In genomic region chr2:739759-740445, GRCh38 we compare ENCODE assay signal across 8 cellular contexts.
DNase-seq lines count a peak whose midpoint lies in the region; ATAC-seq and TF ChIP-seq lines count a peak whose summit lies in the region.
"Not testable (repeated sequence)": the region's sequence is repeated elsewhere in the genome, so short reads cannot be mapped to it uniquely, and the experiment has no call there.

No MANE protein-coding gene starts in this region.

- H3K4me1 Mint-ChIP-seq in activated CD8-positive, alpha-beta T cell treated with anti-CD3 and anti-CD28 coated beads for 36 hours (ENCODE audit: low read depth): not testable (repeated sequence)

- not testable (repeated sequence) for H3K9me3 ChIP-seq in iPS-15b (ENCODE audit: control insufficient read depth, insufficient read depth, low read length); neuron (ENCODE audit: low read length); thoracic aorta

- H3K9ac ChIP-seq in iPS-15b (ENCODE audit: low read depth, low read length): not testable (repeated sequence)

- H3K9me3 Mint-ChIP-seq in activated CD8-positive, alpha-beta T cell treated with anti-CD3 and anti-CD28 coated beads for 36 hours: not testable (repeated sequence)

- H3K27me3 ChIP-seq in iPS-15b (ENCODE audit: control insufficient read depth, insufficient read depth, low read length); neuron (ENCODE audit: insufficient read depth, low read length); thoracic aorta (replicated peaks; ENCODE audit: insufficient read depth): not testable (repeated sequence)

- intact Hi-C loops in activated CD8-positive, alpha-beta T cell treated with anti-CD3 and anti-CD28 coated beads for 36 hours (cut with micrococcal nuclease): not testable (repeated sequence)

- peak overlapping the region; percentile 53 for H3K4me3 Mint-ChIP-seq in activated CD8-positive, alpha-beta T cell treated with anti-CD3 and anti-CD28 coated beads for 36 hours

- not testable (repeated sequence) for H3K4me1 ChIP-seq in iPS-15b (ENCODE audit: control insufficient read depth, insufficient read depth, low read length)
- H3K4me1 ChIP-seq in neuron (ENCODE audit: insufficient read depth, low read length): peaks cover 10% of the 10 kb centered on the region
- H3K4me1 ChIP-seq in thoracic aorta (ENCODE audit: control insufficient read depth in 1 of 2, low read depth in 2 of 2): peaks cover 0 to 12% of the 10 kb centered on the region in 2 donors

- H3K27ac ChIP-seq in thoracic aorta: not testable (repeated sequence)

- peak overlapping the region; percentile 60 for H2AFZ ChIP-seq in neuron (ENCODE audit: low read depth, low read length)

- not testable (repeated sequence) for H3K36me3 Mint-ChIP-seq in activated CD8-positive, alpha-beta T cell treated with anti-CD3 and anti-CD28 coated beads for 36 hours (ENCODE audit: low read depth)

- DNase-seq in DMS 273 (lab: John Stamatoyannopoulos, UW; ENCODE audit: unreplicated experiment) (peak; percentile 96), HuH-7.5 (ENCODE audit: low spot score) (peak; percentile 27), NCI-H526 treated with DMSO at 0.1 percent for 48 hours (lab: John Stamatoyannopoulos, UW) (peak; percentile 90), dermis blood vessel endothelial cell (peak; percentile 77)
- DNase-seq in activated CD8-positive, alpha-beta T cell treated with anti-CD3 and anti-CD28 coated beads for 36 hours; thoracic aorta (ENCODE audit: low spot score): not testable (repeated sequence)

- peak overlapping the region; percentile 63 for H3K4me3 ChIP-seq in iPS-15b (ENCODE audit: low read depth, low read length)
- peak overlapping the region; percentile 59 for H3K4me3 ChIP-seq in neuron (ENCODE audit: low read length)
- peak overlapping the region; percentile 77 for H3K4me3 ChIP-seq in thoracic aorta

- ATAC-seq in activated CD8-positive, alpha-beta T cell treated with anti-CD3 and anti-CD28 coated beads for 36 hours; thoracic aorta (ENCODE audit: insufficient number of reproducible peaks, low FRiP score, low read depth): not testable (repeated sequence)

- H3K36me3 ChIP-seq in iPS-15b (ENCODE audit: control insufficient read depth, insufficient read depth, low read length); neuron (ENCODE audit: insufficient read depth, low read length); thoracic aorta: not testable (repeated sequence)

- not testable (repeated sequence) for TF ChIP-seq CTCF in activated CD8-positive, alpha-beta T cell treated with anti-CD3 and anti-CD28 coated beads for 36 hours (IDR thresholded peaks at IDR 0.05); thoracic aorta (IDR thresholded peaks at IDR 0.05)

- H3K27me3 Mint-ChIP-seq in activated CD8-positive, alpha-beta T cell treated with anti-CD3 and anti-CD28 coated beads for 36 hours: peaks cover 37% of the 10 kb centered on the region

- POLR2A ChIA-PET in activated CD8-positive, alpha-beta T cell treated with anti-CD3 and anti-CD28 coated beads for 36 hours (lab: Charles Lee): interaction anchor here (0.7 kb wide), 1 partner anchor 14 kb away, joined by 3 read pairs; no protein-coding TSS in a partner anchor

- CTCF ChIA-PET in activated CD8-positive, alpha-beta T cell treated with anti-CD3 and anti-CD28 coated beads for 36 hours (lab: Charles Lee): interaction anchor here (0.9 kb wide), 1 partner anchor 811 kb away, joined by 4 read pairs; no protein-coding TSS in a partner anchor

- not testable (repeated sequence) for H3K27ac Mint-ChIP-seq in activated CD8-positive, alpha-beta T cell treated with anti-CD3 and anti-CD28 coated beads for 36 hours
